1 cellular context compared by ENCODE assay signal in the genomic region with DNA sequence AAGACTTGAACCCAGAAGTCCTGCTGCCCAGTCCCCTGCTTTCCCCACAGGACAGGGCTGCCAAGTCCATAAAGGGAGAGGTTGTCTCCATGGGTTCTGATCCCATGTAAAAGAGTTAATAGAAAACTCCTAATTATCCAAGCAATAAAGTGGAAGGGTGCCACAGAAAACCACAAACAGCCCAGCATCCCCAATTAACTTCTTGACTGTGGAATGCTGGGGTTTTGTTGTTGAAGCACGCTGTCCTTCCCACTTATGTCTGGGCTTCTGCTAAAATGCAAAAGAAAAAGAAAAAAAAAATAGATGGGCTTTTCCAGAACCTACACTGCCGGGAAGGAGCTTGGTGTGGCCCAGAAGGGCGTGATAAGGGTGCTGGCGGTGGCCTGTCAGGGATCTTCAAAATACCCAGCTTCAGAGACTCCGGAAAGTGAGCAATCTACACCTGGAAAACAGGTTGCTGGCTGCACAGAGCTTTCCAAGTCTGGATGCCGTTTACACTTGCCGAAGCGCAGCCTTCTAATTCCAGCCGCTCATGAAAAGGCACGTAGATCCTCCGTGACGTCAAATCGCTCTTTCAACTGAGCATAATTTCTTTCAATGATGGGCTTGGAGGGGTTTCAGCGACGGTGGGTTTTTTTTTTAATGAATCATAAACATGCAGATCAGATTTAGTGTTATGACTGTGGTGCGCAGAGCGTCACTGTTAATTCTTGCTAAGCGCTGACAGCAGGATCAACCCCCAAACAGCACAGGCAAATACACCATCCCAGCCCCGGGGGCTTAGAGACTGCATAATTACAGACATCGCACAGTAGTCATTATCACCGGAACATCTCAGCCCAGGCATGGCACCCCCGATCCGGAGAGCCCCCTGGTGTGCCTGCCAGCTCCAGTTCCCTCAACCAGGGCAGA.
TF ChIP-seq lines count a peak whose summit lies in the region.

No MANE protein-coding gene starts in this region.

TF ChIP-seq in neural cell, 6 proteins besides CTCF, POLR2A, EP300 and RAD21 (continued from another document):
- TF ChIP-seq, protein P1, sequence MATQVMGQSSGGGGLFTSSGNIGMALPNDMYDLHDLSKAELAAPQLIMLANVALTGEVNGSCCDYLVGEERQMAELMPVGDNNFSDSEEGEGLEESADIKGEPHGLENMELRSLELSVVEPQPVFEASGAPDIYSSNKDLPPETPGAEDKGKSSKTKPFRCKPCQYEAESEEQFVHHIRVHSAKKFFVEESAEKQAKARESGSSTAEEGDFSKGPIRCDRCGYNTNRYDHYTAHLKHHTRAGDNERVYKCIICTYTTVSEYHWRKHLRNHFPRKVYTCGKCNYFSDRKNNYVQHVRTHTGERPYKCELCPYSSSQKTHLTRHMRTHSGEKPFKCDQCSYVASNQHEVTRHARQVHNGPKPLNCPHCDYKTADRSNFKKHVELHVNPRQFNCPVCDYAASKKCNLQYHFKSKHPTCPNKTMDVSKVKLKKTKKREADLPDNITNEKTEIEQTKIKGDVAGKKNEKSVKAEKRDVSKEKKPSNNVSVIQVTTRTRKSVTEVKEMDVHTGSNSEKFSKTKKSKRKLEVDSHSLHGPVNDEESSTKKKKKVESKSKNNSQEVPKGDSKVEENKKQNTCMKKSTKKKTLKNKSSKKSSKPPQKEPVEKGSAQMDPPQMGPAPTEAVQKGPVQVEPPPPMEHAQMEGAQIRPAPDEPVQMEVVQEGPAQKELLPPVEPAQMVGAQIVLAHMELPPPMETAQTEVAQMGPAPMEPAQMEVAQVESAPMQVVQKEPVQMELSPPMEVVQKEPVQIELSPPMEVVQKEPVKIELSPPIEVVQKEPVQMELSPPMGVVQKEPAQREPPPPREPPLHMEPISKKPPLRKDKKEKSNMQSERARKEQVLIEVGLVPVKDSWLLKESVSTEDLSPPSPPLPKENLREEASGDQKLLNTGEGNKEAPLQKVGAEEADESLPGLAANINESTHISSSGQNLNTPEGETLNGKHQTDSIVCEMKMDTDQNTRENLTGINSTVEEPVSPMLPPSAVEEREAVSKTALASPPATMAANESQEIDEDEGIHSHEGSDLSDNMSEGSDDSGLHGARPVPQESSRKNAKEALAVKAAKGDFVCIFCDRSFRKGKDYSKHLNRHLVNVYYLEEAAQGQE (IDR thresholded peaks at IDR 0.05; ENCODE audit: borderline replicate concordance) = no peak
